In genomic region chr10:52923520-52923919, GRCh38 we compare ENCODE assay signal across 25 cellular contexts.
"Had no signal": no experiment of that assay in that cellular context is flagged by ENCODE, and none has a peak within 500 bp of the region (broad histone marks: within the 10 kb centered on the region; RNA-seq: fewer than 3 reads in every experiment).

No MANE protein-coding gene starts in this region.

- H3K4me3 ChIP-seq: colonic mucosa, dorsolateral prefrontal cortex, esophagus squamous epithelium, gastrocnemius medialis, psoas muscle, right atrium auricular region, spleen, testis had no signal

- ATAC-seq: activated T-cell treated with anti-CD3 and anti-CD28 coated beads, Interleukin-2, amount 50 U/mL, for 72 hours; effector memory CD8-positive, alpha-beta T cell; gastrocnemius medialis; left ventricle myocardium superior; natural killer cell treated with Interleukin-12 subunit alpha and Interleukin-12 subunit beta and Interleukin-15 and Interleukin-18, amount 100 ng/mL, for 72 hours; psoas muscle had no signal

- H3K4me1 ChIP-seq: colonic mucosa, esophagus squamous epithelium, gastrocnemius medialis, psoas muscle, right atrium auricular region, spleen, testis had no signal

- H3K9me3 ChIP-seq: colonic mucosa, esophagus squamous epithelium, gastrocnemius medialis, psoas muscle, right atrium auricular region, spleen, testis had no signal

- FAIRE-seq: bronchial epithelial cell had no signal

- H3K27me3 ChIP-seq: colonic mucosa, esophagus squamous epithelium, gastrocnemius medialis, right atrium auricular region, spleen, testis had no signal

- H3K36me3 ChIP-seq: colonic mucosa, esophagus squamous epithelium, gastrocnemius medialis, right atrium auricular region, spleen had no signal

- H3K27ac ChIP-seq: colonic mucosa, dorsolateral prefrontal cortex, esophagus squamous epithelium, gastrocnemius medialis, psoas muscle, right atrium auricular region, spleen, testis had no signal

- DNase-seq: activated B cell treated with CpG ODN at 0.5 μM for 24 hours; activated CD4-positive, alpha-beta T cell treated with anti-CD3 and anti-CD28 coated beads for 4 hours; activated CD4-positive, alpha-beta T cell treated with anti-CD3 and anti-CD28 coated beads, Interleukin-2, amount 50 U/mL, for 48 hours; activated effector memory CD4-positive, alpha-beta T cell treated with Interleukin-2 at 50 U/mL for 16 hours; activated naive CD4-positive, alpha-beta T cell treated with anti-CD3 and anti-CD28 coated beads for 36 hours; activated naive CD8-positive, alpha-beta T cell treated with anti-CD3 and anti-CD28 coated beads, Interleukin-2, amount 10 ng/mL, durations not matched to agents 7 days and 5 days; activated T-cell treated with anti-CD3 and anti-CD28 coated beads, Interleukin-2, amount 50 U/mL, for 72 hours; amygdala; colonic mucosa; dorsolateral prefrontal cortex; effector memory CD8-positive, alpha-beta T cell; esophagus squamous epithelium; gastrocnemius medialis; head of caudate nucleus; left ventricle myocardium superior; mammary epithelial cell; psoas muscle; spleen; stimulated activated CD4-positive, alpha-beta T cell treated with anti-CD3 and anti-CD28 coated beads, Interleukin-4, amount 100 ng/mL, for 1 hour; stimulated activated naive CD4-positive, alpha-beta T cell; T-helper 9 cell; testis had no signal
